8 cellular contexts compared by ENCODE assay signal in the genomic region with DNA sequence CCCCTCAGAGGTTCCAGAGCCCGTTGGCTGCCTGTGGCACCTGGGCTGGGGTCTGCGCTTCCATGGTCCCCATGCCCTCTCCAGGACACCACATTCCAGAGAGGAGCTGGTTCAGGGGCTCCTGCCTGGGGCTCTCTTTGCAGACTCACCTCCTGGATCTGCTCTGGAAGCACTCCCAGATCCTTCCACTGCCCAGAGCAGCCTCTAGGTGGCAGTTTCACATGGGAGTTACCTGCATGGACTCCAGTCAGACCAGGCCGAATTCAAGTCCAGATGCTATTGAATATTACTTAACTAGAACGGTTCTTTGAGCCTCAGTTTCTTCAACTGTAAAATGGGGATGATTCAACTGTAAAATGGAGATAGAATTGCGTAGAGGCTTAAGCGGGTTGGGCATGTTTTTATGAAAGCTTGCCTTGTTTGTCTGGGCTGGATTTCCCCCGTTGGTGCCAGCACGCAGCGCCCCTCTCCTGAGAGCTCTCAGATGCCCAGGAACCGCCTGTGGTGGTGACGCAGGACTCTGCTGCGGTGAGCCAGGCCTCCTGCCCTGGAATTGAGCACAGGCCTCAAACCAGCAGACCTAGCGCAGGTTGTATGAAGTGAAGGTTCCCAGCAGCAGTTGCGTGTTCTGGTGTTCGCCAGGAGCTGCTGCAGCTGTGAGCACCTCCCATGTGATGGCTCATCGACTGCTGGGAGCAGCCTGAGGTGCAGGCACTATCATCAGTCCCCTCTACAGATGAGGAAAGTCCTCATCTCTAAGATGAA. TPM values are rescaled to one million over a fixed set of nuclear protein-coding genes. Genes with fewer than 3 reads are reported as not detected.
DNase-seq lines count a peak whose midpoint lies in the region; TF ChIP-seq lines count a peak whose summit lies in the region.

No MANE protein-coding gene starts in this region.

- DNase-seq in AG09309 (ENCODE audit: low read depth) (no peak), ELR (ENCODE audit: low read depth) (peak; percentile 66), HT-29 (ENCODE audit: low spot score) (peak; percentile 61), RWPE1 (ENCODE audit: low spot score) (peak; percentile 50), fibroblast of mammary gland (ENCODE audit: low read depth) (peak; percentile 61), NCI-H187 (lab: John Stamatoyannopoulos, UW) (no peak), T-helper 1 cell (no peak)

- H3K9ac ChIP-seq in parathyroid adenoma: no peak overlapping the region

- no peaks in the 10 kb centered on the region for H3K9me3 ChIP-seq in parathyroid adenoma (ENCODE audit: control insufficient read depth, low read length)

- no peaks in the 10 kb centered on the region for H3K27me3 ChIP-seq in parathyroid adenoma (ENCODE audit: control insufficient read depth, insufficient read depth, low read length)

- H3K36me3 ChIP-seq in parathyroid adenoma (ENCODE audit: control insufficient read depth, insufficient read depth, low read length): no peaks in the 10 kb centered on the region

- CTCF ChIA-PET in RWPE1 (lab: Yijun Ruan, JAX): interaction anchor here (0.6 to 2.8 kb wide), 8 partner anchors 9 to 1042 kb away, joined by 3 to 31 read pairs (median 4); partner anchors contain the start of gene LMO1

- no peaks in the 10 kb centered on the region for H3K79me2 ChIP-seq in parathyroid adenoma

- no peak overlapping the region for H3K4me2 ChIP-seq in parathyroid adenoma (ENCODE audit: low read length)

- H3K27ac ChIP-seq in RWPE1: no peak overlapping the region
- H3K27ac ChIP-seq in parathyroid adenoma: no peak overlapping the region

- POLR2A ChIA-PET in RWPE1 (lab: Yijun Ruan, JAX; ENCODE audit: low non-redundant PET): no interaction called here

- peak; percentile 76 for TF ChIP-seq CTCF in AG09309 (IDR thresholded peaks at IDR 0.05; ENCODE audit: control insufficient read depth, insufficient read depth, low read depth, low read length, missing control alignments)
- TF ChIP-seq CTCF in RWPE1 (conservative IDR thresholded peaks at IDR 0.05; ENCODE audit: low read depth): peak; percentile 73
- TF ChIP-seq CTCF in fibroblast of mammary gland (conservative IDR thresholded peaks at IDR 0.05; ENCODE audit: control insufficient read depth, insufficient read depth, low read depth, low read length): peak; percentile 84
- peak; percentile 44 for TF ChIP-seq CTCF in parathyroid adenoma (IDR thresholded peaks at IDR 0.05)

- H3K4me3 ChIP-seq in AG09309 (ENCODE audit: control insufficient read depth, low read depth, low read length) (no peak overlapping the region), fibroblast of mammary gland (ENCODE audit: control insufficient read depth, low read depth, low read length) (no peak overlapping the region), parathyroid adenoma (ENCODE audit: low read depth, low read length) (no peak overlapping the region)

- H2AFZ ChIP-seq in parathyroid adenoma: no peak overlapping the region

- H3K4me1 ChIP-seq in parathyroid adenoma: no peaks in the 10 kb centered on the region

RNA-seq across cellular contexts. Expression of gene LMO1, which starts 44.2 kb away (rescaled TPM):
- total RNA-seq in HT-29 (2014; rRNA removed; shearing (Covaris generic)): not detected in 2 replicates

RNA-seq across cellular contexts. Expression of gene RIC3, which starts 50.6 kb away (rescaled TPM):
- not detected in 2 replicates for total RNA-seq in HT-29 (2014; rRNA removed; shearing (Covaris generic))

Comparison
In these comparisons a context has a peak if more than half of its experiments do, and no peak if none do; other contexts are left out.
1. DNase-seq: peak in ELR (single experiment), HT-29 (single experiment), RWPE1 (single experiment) and fibroblast of mammary gland (single experiment); none in AG09309 (single experiment), NCI-H187 (0 of 2) and T-helper 1 cell (0 of 5).
2. Peak in every context shown above with its lines, with median percentiles within 50 percentile points of each other: CTCF ChIP-seq.